In genomic region chr18:3595282-3596273, GRCh38 we compare ENCODE assay signal across 8 cellular contexts.
DNase-seq lines count a peak whose midpoint lies in the region; ATAC-seq and TF ChIP-seq lines count a peak whose summit lies in the region.

No MANE protein-coding gene starts in this region.

- peaks cover 19% of the 10 kb centered on the region for H3K36me3 ChIP-seq in OCI-LY3 (replicated peaks; ENCODE audit: low read depth, low read length)

- DNase-seq in Calu3 (peak; percentile 68), left cardiac atrium (no peak), pulmonary artery endothelial cell (ENCODE audit: low read depth, low spot score) (peak; percentile 94), NCI-H2227 (lab: John Stamatoyannopoulos, UW; ENCODE audit: unreplicated experiment) (no peak)

- no peaks in the 10 kb centered on the region for H3K27me3 ChIP-seq in OCI-LY3 (ENCODE audit: low read depth, low read length)

- ATAC-seq in GM19455 (IDR thresholded peaks at IDR 0.05; ENCODE audit: unreplicated experiment) (peak; percentile 51), HG03558 (IDR thresholded peaks at IDR 0.05; ENCODE audit: extremely low read depth, unreplicated experiment) (peak; percentile 45), left cardiac atrium (peak; percentile 12 to 80)

- BruUV-seq in Calu3 (replicated peaks; lab: Mats Ljungman, UMichigan) = TSS peak; percentile 60

- peaks cover 61% of the 10 kb centered on the region for H3K4me1 ChIP-seq in OCI-LY3 (ENCODE audit: low read length)

- intact Hi-C loops in Calu3 (cut with micrococcal nuclease; ENCODE audit: unreplicated experiment) = loop anchor here (1.0 to 2.0 kb wide), 5 partner anchors 8 to 315 kb away; no protein-coding TSS in a partner anchor
- intact Hi-C loops in left cardiac atrium (cut with DNase I) = loop anchor here (2.0 to 10.0 kb wide), 3 partner anchors 69 to 147 kb away; no protein-coding TSS in a partner anchor

- peak overlapping the region; percentile 100 for H3K9ac ChIP-seq in OCI-LY3 (ENCODE audit: low read length)

- H3K36me3 Mint-ChIP-seq in Calu3 (ENCODE audit: insufficient read depth, unreplicated experiment) = peaks cover 65% of the 10 kb centered on the region

- CTCF ChIA-PET in Calu3 (lab: Charles Lee) = interaction anchor here (0.7 to 3.4 kb wide), 12 partner anchors 8 to 313 kb away, joined by 3 to 52 read pairs (median 7); no protein-coding TSS in a partner anchor

- WGBS in adipose tissue, 3 donors = 37 to 51% (median 43%) methylated on average over 8 of the region's 8 CpGs

- peak overlapping the region; percentile 80 for H3K4me3 Mint-ChIP-seq in Calu3 (ENCODE audit: low read depth, unreplicated experiment)

- no peaks in the 10 kb centered on the region for H3K9me3 ChIP-seq in OCI-LY3 (ENCODE audit: insufficient read depth, low read length)

- no peaks in the 10 kb centered on the region for H3K27me3 Mint-ChIP-seq in Calu3 (ENCODE audit: unreplicated experiment)

- H3K79me2 ChIP-seq in OCI-LY3 (ENCODE audit: low read length) = peaks cover 56% of the 10 kb centered on the region

- H2AFZ ChIP-seq in OCI-LY3 (ENCODE audit: low read depth, low read length) = no peak overlapping the region

- H3K9me3 Mint-ChIP-seq in Calu3 (ENCODE audit: low read depth, unreplicated experiment) = no peaks in the 10 kb centered on the region

- TF ChIP-seq CTCF in Calu3 (IDR thresholded peaks at IDR 0.05; ENCODE audit: unreplicated experiment) (no peak), OCI-LY3 (IDR thresholded peaks at IDR 0.05; ENCODE audit: low read depth, low read length) (no peak)

- H4K20me1 ChIP-seq in OCI-LY3 (ENCODE audit: insufficient read depth, low read length) = no peaks in the 10 kb centered on the region

- H3K4me2 ChIP-seq in OCI-LY3 (ENCODE audit: low read length) = peak overlapping the region; percentile 99

- peak overlapping the region; percentile 85 for H3K4me3 ChIP-seq in OCI-LY3 (ENCODE audit: low read length)

- peak overlapping the region; percentile 99 for H3K27ac Mint-ChIP-seq in Calu3 (ENCODE audit: unreplicated experiment)

- H3K27ac ChIP-seq in OCI-LY3 (ENCODE audit: low read length) (peak overlapping the region; percentile 99), adipose tissue (ENCODE audit: low read depth, low read length) (peak overlapping the region; percentile 91)

- peaks cover 62% of the 10 kb centered on the region for H3K4me1 Mint-ChIP-seq in Calu3 (ENCODE audit: low read depth, unreplicated experiment)

Comparison
In these comparisons a context has a peak if more than half of its experiments do, and no peak if none do; other contexts are left out.
1. DNase-seq: peak in Calu3 (single experiment) and pulmonary artery endothelial cell (single experiment); none in left cardiac atrium (single experiment) and NCI-H2227 (single experiment).
2. Peak in every context shown above with its lines, with median percentiles within 50 percentile points of each other: ATAC-seq.